In genomic region chrX:108091266-108091877, GRCh38 we compare ENCODE assay signal across 8 cellular contexts. TPM values are rescaled to one million over a fixed set of nuclear protein-coding genes. Genes with fewer than 3 reads are reported as not detected.
A peak's percentile ranks its signal among the peaks of the same experiment; 100 is the strongest.
DNase-seq lines count a peak whose midpoint lies in the region; ATAC-seq and TF ChIP-seq lines count a peak whose summit lies in the region.

Gene ATG4A (plus strand): TSS chrX:108091778. CDS start chrX:108091827, 49 bp downstream.
Gene PSMD10 (minus strand): TSS chrX:108091542. CDS start chrX:108091520, 22 bp downstream.

- no peaks in the 10 kb centered on the region for H3K9me3 ChIP-seq in colonic mucosa

- no peaks in the 10 kb centered on the region for H3K36me3 ChIP-seq in colonic mucosa

- H3K4me1 ChIP-seq in colonic mucosa, result no peaks in the 10 kb centered on the region

- no peaks in the 10 kb centered on the region for H3K36me3 Mint-ChIP-seq in activated CD4-positive, alpha-beta T cell treated with anti-CD3 and anti-CD28 coated beads for 36 hours (ENCODE audit: low read depth)

- ATAC-seq in GM19351 (IDR thresholded peaks at IDR 0.05; ENCODE audit: unreplicated experiment) (peak; percentile 91), HG03469 (IDR thresholded peaks at IDR 0.05; ENCODE audit: unreplicated experiment) (peak; percentile 93)
- peak; percentile 96 for ATAC-seq in activated CD4-positive, alpha-beta T cell treated with anti-CD3 and anti-CD28 coated beads for 36 hours

- H3K27ac ChIP-seq in colonic mucosa, result peak within 1 kb of the TSS; percentile 70

- intact Hi-C loops in activated CD4-positive, alpha-beta T cell treated with anti-CD3 and anti-CD28 coated beads for 36 hours (cut with DNase I, micrococcal nuclease), result loop anchor here (1.0 to 10.0 kb wide), 10 partner anchors 69 to 1607 kb away; partner anchors contain the start of genes NXT2 (in 2 of the 2), MID2 (in 1 of the 2), RADX (in 1 of the 2) and RBM41 (in 1 of the 2)
- intact Hi-C loops in colonic mucosa (cut with DNase I), result no loop called here

- TF ChIP-seq CTCF in colonic mucosa (IDR thresholded peaks at IDR 0.05), result no peak

- no peaks in the 10 kb centered on the region for H3K9me3 Mint-ChIP-seq in activated CD4-positive, alpha-beta T cell treated with anti-CD3 and anti-CD28 coated beads for 36 hours (ENCODE audit: low read depth)

- POLR2A ChIA-PET in activated CD4-positive, alpha-beta T cell treated with anti-CD3 and anti-CD28 coated beads for 36 hours (lab: Charles Lee), result interaction anchor here (0.6 to 1.6 kb wide), 4 partner anchors 15 to 463 kb away, joined by 3 to 11 read pairs (median 3); partner anchors contain the start of gene PRPS1

- no peak within 1 kb of the TSS for H3K4me3 Mint-ChIP-seq in activated CD4-positive, alpha-beta T cell treated with anti-CD3 and anti-CD28 coated beads for 36 hours

- peak; percentile 37 to 94 (median 87) for DNase-seq in C1 segment of cervical spinal cord (lab: John Stamatoyannopoulos, UW)
- peak; percentile 96 for DNase-seq in NCI-H524 treated with DMSO at 0.1 percent for 48 hours (lab: John Stamatoyannopoulos, UW)
- DNase-seq in activated CD4-positive, alpha-beta T cell treated with anti-CD3 and anti-CD28 coated beads for 36 hours, result peak; percentile 94
- DNase-seq in colonic mucosa, result peak; percentile 93
- peak; percentile 96 for DNase-seq in kidney tubule cell (ENCODE audit: low spot score)
- peak; percentile 58 to 78 (median 68) for DNase-seq in stimulated activated CD4-positive, alpha-beta T cell treated with anti-CD3 and anti-CD28 coated beads, Interleukin-1b, Interleukin-23, amount 100 ng/mL, for 24 hours (ENCODE audit: low read depth in 4 of 4, low spot score in 1 of 4)

- peaks cover 13% of the 10 kb centered on the region for H3K4me1 Mint-ChIP-seq in activated CD4-positive, alpha-beta T cell treated with anti-CD3 and anti-CD28 coated beads for 36 hours

- H3K27ac Mint-ChIP-seq in activated CD4-positive, alpha-beta T cell treated with anti-CD3 and anti-CD28 coated beads for 36 hours, result no peak within 1 kb of the TSS

- no peaks in the 10 kb centered on the region for H3K27me3 ChIP-seq in colonic mucosa

- CTCF ChIA-PET in activated CD4-positive, alpha-beta T cell treated with anti-CD3 and anti-CD28 coated beads for 36 hours (lab: Charles Lee), result interaction anchor here (1.2 to 1.5 kb wide), 4 partner anchors 8 to 89 kb away, joined by 3 to 7 read pairs (median 4); no protein-coding TSS in a partner anchor

- H3K27me3 Mint-ChIP-seq in activated CD4-positive, alpha-beta T cell treated with anti-CD3 and anti-CD28 coated beads for 36 hours, result no peaks in the 10 kb centered on the region

- H3K9ac ChIP-seq in colonic mucosa (ENCODE audit: low read depth in 2 of 2, low read length in 2 of 2), result peak within 1 kb of the TSS; percentile 76 to 81

- H3K4me3 ChIP-seq in colonic mucosa, result peak within 1 kb of the TSS; percentile 48

RNA-seq across cellular contexts. Expression of gene ATG4A, which starts in this region (rescaled TPM):
- 1 to 10 TPM; 7.1 to 7.4 TPM for total RNA-seq in activated CD4-positive, alpha-beta T cell treated with anti-CD3 and anti-CD28 coated beads for 36 hours
- 10 to 100 TPM; 15.7 to 19.0 TPM for total RNA-seq in colonic mucosa

RNA-seq across cellular contexts. Expression of gene PSMD10, which starts in this region (rescaled TPM):
- 10 to 100 TPM; 42.8 to 54.5 TPM for total RNA-seq in activated CD4-positive, alpha-beta T cell treated with anti-CD3 and anti-CD28 coated beads for 36 hours
- total RNA-seq in colonic mucosa, result 10 to 100 TPM; 44.2 to 48.6 TPM

Comparison
In these comparisons a context has a peak if more than half of its experiments do, and no peak if none do; other contexts are left out.
1. Peak in every context shown above with its lines: DNase-seq, ATAC-seq, H3K4me3 ChIP-seq and H3K27ac ChIP-seq.